23 cellular contexts compared by ENCODE assay signal in genomic region chr5:169904059-169904458, GRCh38.
DNase-seq lines count a peak whose midpoint lies in the region; ATAC-seq and TF ChIP-seq lines count a peak whose summit lies in the region.
"Had no signal": no experiment of that assay in that cellular context is flagged by ENCODE, and none has a peak within 500 bp of the region (broad histone marks: within the 10 kb centered on the region; RNA-seq: fewer than 3 reads in every experiment).

No MANE protein-coding gene starts in this region.

- DNase-seq in SK-N-SH: no peak
- peak; percentile 18 for DNase-seq in NB4 (ENCODE audit: low read depth)
- DNase-seq in fibroblast of peridontal ligament (ENCODE audit: extremely low read depth): peak; percentile 85
- DNase-seq in testis: peak; percentile 22
- DNase-seq in activated T-cell treated with anti-CD3 and anti-CD28 coated beads, Interleukin-2, amount 50 U/mL, for 24 hours: no peak
- DNase-seq in HUDEP-2 (lab: John Stamatoyannopoulos, UW; ENCODE audit: unreplicated experiment in 76 of 76): no peak
- DNase-seq: activated CD8-positive, alpha-beta memory T cell treated with anti-CD3 and anti-CD28 coated beads for 24 hours; DMS 273 treated with DMSO at 0.1 percent for 48 hours; foreskin fibroblast; GF-D8; hypothalamus; NCI-H1436; NCI-H2171 treated with DMSO at 0.1 percent for 48 hours; PC-3; stimulated activated CD8-positive, alpha-beta memory T cell treated with anti-CD3 and anti-CD28 coated beads, Interleukin-4, amount 100 ng/mL, for 48 hours; tibial artery had no signal

- no peak for TF ChIP-seq RAD21 in SK-N-SH (IDR thresholded peaks at IDR 0.05; ENCODE audit: low read length)

- H3K9me3 Mint-ChIP-seq in activated T-cell treated with anti-CD3 and anti-CD28 coated beads, Interleukin-2, amount 50 U/mL, for 24 hours: no peaks in the 10 kb centered on the region
- H3K9me3 Mint-ChIP-seq: CD14-positive monocyte; natural killer cell treated with Interleukin-12 subunit alpha and Interleukin-12 subunit beta and Interleukin-15 and Interleukin-18, amount 100 ng/mL, for 72 hours had no signal

- H3K9me3 ChIP-seq in SK-N-SH: no peaks in the 10 kb centered on the region
- H3K9me3 ChIP-seq in testis: no peaks in the 10 kb centered on the region
- H3K9me3 ChIP-seq: adrenal gland, tibial artery had no signal

- POLR2A ChIA-PET in SK-N-SH (lab: Yijun Ruan, JAX): no interaction called here

- H3K27ac ChIP-seq in SK-N-SH (ENCODE audit: low read depth in 2 of 2, low read length in 1 of 2) (no peak overlapping the region), testis (no peak overlapping the region)
- H3K27ac ChIP-seq: 22Rv1, adrenal gland, skin epidermis, tibial artery had no signal

- H3K27me3 ChIP-seq in SK-N-SH (ENCODE audit: insufficient read depth) (no peaks in the 10 kb centered on the region), testis (no peaks in the 10 kb centered on the region)
- H3K27me3 ChIP-seq: adrenal gland, tibial artery had no signal

- no peak overlapping the region for H2AFZ ChIP-seq in SK-N-SH (ENCODE audit: low read depth)

- peaks cover 9% of the 10 kb centered on the region for H3K4me1 Mint-ChIP-seq in activated T-cell treated with anti-CD3 and anti-CD28 coated beads, Interleukin-2, amount 50 U/mL, for 24 hours (ENCODE audit: low read depth)

- peaks cover 0 to 10% of the 10 kb centered on the region in 2 experiments; a peak in 2 of 4 replicates for H3K4me1 ChIP-seq in SK-N-SH (ENCODE audit: control insufficient read depth in 1 of 2, insufficient read depth in 2 of 2, low read depth in 1 of 2, low read length in 1 of 2)
- no peaks in the 10 kb centered on the region for H3K4me1 ChIP-seq in testis
- H3K4me1 ChIP-seq: adrenal gland, tibial artery had no signal

- no peak overlapping the region for H3K4me3 ChIP-seq in SK-N-SH (ENCODE audit: low read depth in 2 of 2, low read length in 1 of 2)
- H3K4me3 ChIP-seq in NB4 (ENCODE audit: low read depth, low read length): no peak overlapping the region
- H3K4me3 ChIP-seq in testis: no peak overlapping the region
- H3K4me3 ChIP-seq: adrenal gland, skin epidermis, tibial artery had no signal

- H3K27ac Mint-ChIP-seq in activated T-cell treated with anti-CD3 and anti-CD28 coated beads, Interleukin-2, amount 50 U/mL, for 24 hours: no peak overlapping the region
- H3K27ac Mint-ChIP-seq: natural killer cell treated with Interleukin-12 subunit alpha and Interleukin-12 subunit beta and Interleukin-15 and Interleukin-18, amount 100 ng/mL, for 72 hours had no signal

- TF ChIP-seq CTCF in SK-N-SH (IDR thresholded peaks at IDR 0.05) (no peak), NB4 (IDR thresholded peaks at IDR 0.05; ENCODE audit: low read depth, low read length) (no peak), testis (IDR thresholded peaks at IDR 0.05) (no peak)

- no peaks in the 10 kb centered on the region for H3F3A ChIP-seq in SK-N-SH (replicated peaks; ENCODE audit: insufficient read depth)

- H3K79me2 ChIP-seq in SK-N-SH (ENCODE audit: insufficient read depth): peaks cover 16% of the 10 kb centered on the region; the same call in 1 of the 2 replicates

- no peaks in the 10 kb centered on the region for H3K9me2 ChIP-seq in SK-N-SH

- H3K4me3 Mint-ChIP-seq in activated T-cell treated with anti-CD3 and anti-CD28 coated beads, Interleukin-2, amount 50 U/mL, for 24 hours: no peak overlapping the region
- H3K4me3 Mint-ChIP-seq: CD14-positive monocyte; natural killer cell treated with Interleukin-12 subunit alpha and Interleukin-12 subunit beta and Interleukin-15 and Interleukin-18, amount 100 ng/mL, for 72 hours had no signal

- no peaks in the 10 kb centered on the region for H4K20me1 ChIP-seq in SK-N-SH (ENCODE audit: insufficient read depth)

- ATAC-seq in SK-N-SH treated with all-trans-retinoic acid at 6 μM for 48 hours: 0 out of 3 replicates have a peak, but pooled peaks have one; percentile 20
- ATAC-seq in GM18498 (IDR thresholded peaks at IDR 0.05; ENCODE audit: unreplicated experiment): no peak
- ATAC-seq: PC-3 had no signal

- CTCF ChIA-PET in SK-N-SH (lab: Yijun Ruan, JAX): no interaction called here

- H3K36me3 Mint-ChIP-seq in activated T-cell treated with anti-CD3 and anti-CD28 coated beads, Interleukin-2, amount 50 U/mL, for 24 hours (ENCODE audit: low read depth): peaks cover 42% of the 10 kb centered on the region

- intact Hi-C loops in testis (cut with DNase I; ENCODE audit: low total_unique reads): no loop called here

- 92% methylated on average over 2 of the region's 2 CpGs for WGBS in SK-N-SH (ENCODE audit: low lambda C conversion rate)
- 57 to 70% methylated on average over 2 of the region's 2 CpGs for WGBS in testis, 2 donors

- no peak for TF ChIP-seq EP300 in SK-N-SH (IDR thresholded peaks at IDR 0.05; ENCODE audit: borderline replicate concordance in 1 of 2, low read depth in 1 of 2, low read length in 1 of 2)

- TF ChIP-seq POLR2A in NB4 (IDR thresholded peaks at IDR 0.05; ENCODE audit: extremely low read depth, insufficient read length): no peak
- TF ChIP-seq POLR2A in testis (IDR thresholded peaks at IDR 0.05): no peak

- H3K27me3 Mint-ChIP-seq in activated T-cell treated with anti-CD3 and anti-CD28 coated beads, Interleukin-2, amount 50 U/mL, for 24 hours: no peaks in the 10 kb centered on the region
- H3K27me3 Mint-ChIP-seq: natural killer cell treated with Interleukin-12 subunit alpha and Interleukin-12 subunit beta and Interleukin-15 and Interleukin-18, amount 100 ng/mL, for 72 hours had no signal

- H3K9ac ChIP-seq in SK-N-SH: no peak overlapping the region

- no peak overlapping the region for H3K4me2 ChIP-seq in SK-N-SH

- H3K36me3 ChIP-seq in SK-N-SH (replicated peaks in 1 of 2; ENCODE audit: control insufficient read depth in 1 of 2, insufficient read depth in 2 of 2, low read length in 1 of 2) (peaks cover 0 to 10% of the 10 kb centered on the region in 2 experiments), testis (ENCODE audit: low read depth, missing control alignments) (no peaks in the 10 kb centered on the region)
- H3K36me3 ChIP-seq: adrenal gland, tibial artery had no signal

TF ChIP-seq in SK-N-SH treated with all-trans-retinoic acid at 6 μM for 48 hours, 23 proteins besides CTCF, POLR2A, EP300 and RAD21:
- no peak for TF ChIP-seq ESRRG (CRISPR knock-in tag; IDR thresholded peaks at IDR 0.05)
- TF ChIP-seq, protein P1, sequence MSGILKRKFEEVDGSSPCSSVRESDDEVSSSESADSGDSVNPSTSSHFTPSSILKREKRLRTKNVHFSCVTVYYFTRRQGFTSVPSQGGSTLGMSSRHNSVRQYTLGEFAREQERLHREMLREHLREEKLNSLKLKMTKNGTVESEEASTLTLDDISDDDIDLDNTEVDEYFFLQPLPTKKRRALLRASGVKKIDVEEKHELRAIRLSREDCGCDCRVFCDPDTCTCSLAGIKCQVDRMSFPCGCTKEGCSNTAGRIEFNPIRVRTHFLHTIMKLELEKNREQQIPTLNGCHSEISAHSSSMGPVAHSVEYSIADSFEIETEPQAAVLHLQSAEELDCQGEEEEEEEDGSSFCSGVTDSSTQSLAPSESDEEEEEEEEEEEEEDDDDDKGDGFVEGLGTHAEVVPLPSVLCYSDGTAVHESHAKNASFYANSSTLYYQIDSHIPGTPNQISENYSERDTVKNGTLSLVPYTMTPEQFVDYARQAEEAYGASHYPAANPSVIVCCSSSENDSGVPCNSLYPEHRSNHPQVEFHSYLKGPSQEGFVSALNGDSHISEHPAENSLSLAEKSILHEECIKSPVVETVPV (CRISPR knock-in tag; IDR thresholded peaks at IDR 0.05): no peak
- no peak for TF ChIP-seq CSDC2 (CRISPR knock-in tag; IDR thresholded peaks at IDR 0.05)
- no peak for TF ChIP-seq ZFP3 (CRISPR knock-in tag; IDR thresholded peaks at IDR 0.05)

TF ChIP-seq in SK-N-SH, 30 proteins besides CTCF, POLR2A, EP300 and RAD21 (continues in another document):
- no peak for TF ChIP-seq GABPA (IDR thresholded peaks at IDR 0.05; ENCODE audit: low read depth)
- TF ChIP-seq EZH2phosphoT487 (IDR thresholded peaks at IDR 0.05; ENCODE audit: borderline replicate concordance, low read depth): no peak
- TF ChIP-seq MXI1 (IDR thresholded peaks at IDR 0.05; ENCODE audit: low read depth, low read length): no peak
- TF ChIP-seq, protein P2, sequence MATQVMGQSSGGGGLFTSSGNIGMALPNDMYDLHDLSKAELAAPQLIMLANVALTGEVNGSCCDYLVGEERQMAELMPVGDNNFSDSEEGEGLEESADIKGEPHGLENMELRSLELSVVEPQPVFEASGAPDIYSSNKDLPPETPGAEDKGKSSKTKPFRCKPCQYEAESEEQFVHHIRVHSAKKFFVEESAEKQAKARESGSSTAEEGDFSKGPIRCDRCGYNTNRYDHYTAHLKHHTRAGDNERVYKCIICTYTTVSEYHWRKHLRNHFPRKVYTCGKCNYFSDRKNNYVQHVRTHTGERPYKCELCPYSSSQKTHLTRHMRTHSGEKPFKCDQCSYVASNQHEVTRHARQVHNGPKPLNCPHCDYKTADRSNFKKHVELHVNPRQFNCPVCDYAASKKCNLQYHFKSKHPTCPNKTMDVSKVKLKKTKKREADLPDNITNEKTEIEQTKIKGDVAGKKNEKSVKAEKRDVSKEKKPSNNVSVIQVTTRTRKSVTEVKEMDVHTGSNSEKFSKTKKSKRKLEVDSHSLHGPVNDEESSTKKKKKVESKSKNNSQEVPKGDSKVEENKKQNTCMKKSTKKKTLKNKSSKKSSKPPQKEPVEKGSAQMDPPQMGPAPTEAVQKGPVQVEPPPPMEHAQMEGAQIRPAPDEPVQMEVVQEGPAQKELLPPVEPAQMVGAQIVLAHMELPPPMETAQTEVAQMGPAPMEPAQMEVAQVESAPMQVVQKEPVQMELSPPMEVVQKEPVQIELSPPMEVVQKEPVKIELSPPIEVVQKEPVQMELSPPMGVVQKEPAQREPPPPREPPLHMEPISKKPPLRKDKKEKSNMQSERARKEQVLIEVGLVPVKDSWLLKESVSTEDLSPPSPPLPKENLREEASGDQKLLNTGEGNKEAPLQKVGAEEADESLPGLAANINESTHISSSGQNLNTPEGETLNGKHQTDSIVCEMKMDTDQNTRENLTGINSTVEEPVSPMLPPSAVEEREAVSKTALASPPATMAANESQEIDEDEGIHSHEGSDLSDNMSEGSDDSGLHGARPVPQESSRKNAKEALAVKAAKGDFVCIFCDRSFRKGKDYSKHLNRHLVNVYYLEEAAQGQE (IDR thresholded peaks at IDR 0.05; ENCODE audit: low read depth, low read length): no peak
- no peak for TF ChIP-seq USF2 (IDR thresholded peaks at IDR 0.05; ENCODE audit: borderline replicate concordance, low read depth, low read length)

Comparison
In these comparisons a context has a peak if more than half of its experiments do, and no peak if none do; other contexts are left out.
1. DNase-seq: peak in NB4 (single experiment), fibroblast of peridontal ligament (single experiment) and testis (single experiment); none in SK-N-SH (single experiment), activated T-cell treated with anti-CD3 and anti-CD28 coated beads, Interleukin-2, amount 50 U/mL, for 24 hours (single experiment) and HUDEP-2 (0 of 76).